ENCODE assay signal across 26 cellular contexts in the genomic region with DNA sequence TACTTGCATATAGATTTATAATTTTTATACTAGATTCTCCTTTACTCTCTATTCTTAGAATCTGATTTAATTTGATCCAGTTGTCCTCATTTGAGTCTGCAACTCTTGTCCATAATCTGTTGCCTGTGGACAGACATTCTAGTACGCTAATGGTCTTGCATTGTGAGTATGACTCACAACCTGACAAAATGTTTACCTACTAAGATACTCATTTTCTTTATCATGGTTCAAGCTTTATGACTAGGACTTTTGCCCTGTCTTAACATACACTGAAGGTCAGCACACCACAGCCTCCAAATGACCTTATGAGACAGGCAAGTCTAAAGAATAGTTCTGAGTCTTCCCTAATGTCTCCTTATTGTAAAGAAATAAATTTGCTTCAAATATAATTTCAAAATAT.
"Had no signal": no experiment of that assay in that cellular context is flagged by ENCODE, and none has a peak within 500 bp of the region (broad histone marks: within the 10 kb centered on the region; RNA-seq: fewer than 3 reads in every experiment).

No MANE protein-coding gene starts in this region.

- H3K9me3 ChIP-seq: lower lobe of right lung, mucosa of descending colon, ovary, right atrium auricular region, suprapubic skin, thoracic aorta, tibial artery, upper lobe of right lung had no signal

- H3K4me3 ChIP-seq: left lung, lower lobe of right lung, mucosa of descending colon, ovary, right atrium auricular region, skin epidermis, spleen, suprapubic skin, thoracic aorta, tibial artery, upper lobe of right lung had no signal

- ATAC-seq: left colon; left lung; lower lobe of right lung; mucosa of descending colon; naive thymus-derived CD4-positive, alpha-beta T cell; natural killer cell treated with Interleukin-12 subunit alpha and Interleukin-12 subunit beta and Interleukin-15 and Interleukin-18, amount 100 ng/mL, for 72 hours; sciatic nerve; stimulated activated effector memory CD8-positive, alpha-beta T cell treated with anti-CD3 and anti-CD28 coated beads, Interleukin-12 subunit alpha, Interleukin-12 subunit beta, amount 100 ng/mL, for 72 hours; upper lobe of right lung had no signal

- H3K4me1 ChIP-seq: left lung, lower lobe of right lung, right atrium auricular region, spleen, suprapubic skin, tibial artery, upper lobe of right lung had no signal

- FAIRE-seq: islet of Langerhans, kidney, urothelium cell line had no signal

- DNase-seq: hippocampal formation; immature natural killer cell; kidney; left colon; left lung; lower lobe of right lung; mammary epithelial cell; midbrain; mucosa of descending colon; naive thymus-derived CD4-positive, alpha-beta T cell; ovary; spleen; stimulated activated CD4-positive, alpha-beta T cell treated with anti-CD3 and anti-CD28 coated beads, Interleukin-4, amount 100 ng/mL, for 24 hours; stimulated activated naive CD4-positive, alpha-beta T cell; tibial artery; trophoblast cell; upper lobe of right lung had no signal

- H3K27ac ChIP-seq: left lung, lower lobe of right lung, ovary, right atrium auricular region, skin epidermis, spleen, suprapubic skin, thoracic aorta, tibial artery, upper lobe of right lung had no signal

- H3K27me3 ChIP-seq: left lung, ovary, right atrium auricular region, spleen, suprapubic skin, tibial artery, upper lobe of right lung had no signal

- H3K36me3 ChIP-seq: left lung, lower lobe of right lung, ovary, right atrium auricular region, spleen, suprapubic skin, thoracic aorta, tibial artery, upper lobe of right lung had no signal
